8 cellular contexts compared by ENCODE assay signal in genomic region chr16:30628628-30629342, GRCh38. TPM values are rescaled to one million over a fixed set of nuclear protein-coding genes. Genes with fewer than 3 reads are reported as not detected.
A peak's percentile ranks its signal among the peaks of the same experiment; 100 is the strongest.
DNase-seq lines count a peak whose midpoint lies in the region; ATAC-seq and TF ChIP-seq lines count a peak whose summit lies in the region.

No MANE protein-coding gene starts in this region.

- no peak overlapping the region for H3K27ac ChIP-seq in PC-9
- no peak overlapping the region for H3K27ac ChIP-seq in neural cell (ENCODE audit: low read length)

- H3K4me2 ChIP-seq in PC-9 (peak overlapping the region; percentile 67), neural cell (ENCODE audit: low read length) (no peak overlapping the region)

- intact Hi-C loops in PC-9 (cut with micrococcal nuclease; ENCODE audit: unreplicated experiment) = loop anchor here (1.0 kb wide), 2 partner anchors 179 to 198 kb away; partner anchors contain the start of gene DCTPP1

- peak overlapping the region; percentile 76 for H3K4me3 Mint-ChIP-seq in stimulated activated naive CD8-positive, alpha-beta T cell treated with anti-CD3 and anti-CD28 coated beads, Interleukin-15, Interleukin-2, amounts not matched to agents 100 ng/mL and 50 ng/mL, for 24 hours

- H3K4me3 ChIP-seq in PC-9 = peak overlapping the region; percentile 33; the same call in 1 of the 2 replicates
- no peak overlapping the region for H3K4me3 ChIP-seq in neural cell (ENCODE audit: low read length)

- H3K27me3 ChIP-seq in PC-9 (ENCODE audit: insufficient read depth, low read depth) = no peaks in the 10 kb centered on the region
- H3K27me3 ChIP-seq in neural cell (ENCODE audit: insufficient read depth, low read depth, low read length) = no peaks in the 10 kb centered on the region

- peak; percentile 86 for TF ChIP-seq RAD21 in neural cell (conservative IDR thresholded peaks at IDR 0.05)

- CTCF ChIA-PET in PC-9 (lab: Charles Lee) = interaction anchor here (0.6 to 1.1 kb wide), 4 partner anchors 18 to 272 kb away, joined by 3 to 14 read pairs (median 4); partner anchors contain the start of genes DCTPP1 and ZNF689

- H3F3A ChIP-seq in PC-9 (ENCODE audit: insufficient read depth, low read depth) (peaks cover 15% of the 10 kb centered on the region), neural cell (ENCODE audit: insufficient read depth, low read length, poor library complexity, severe bottlenecking) (no peaks in the 10 kb centered on the region)

- DNase-seq in DMS79 (lab: John Stamatoyannopoulos, UW) (peak; percentile 64), KG1 (lab: John Stamatoyannopoulos, UW) (peak; percentile 45), PC-9 (peak; percentile 60 to 89), fibroblast of gingiva (ENCODE audit: low read depth) (peak; percentile 56)
- peak; percentile 91 for DNase-seq in activated T-cell treated with anti-CD3 and anti-CD28 coated beads, Interleukin-2, amount 50 U/mL, for 1 hour

- TF ChIP-seq EP300 in neural cell (conservative IDR thresholded peaks at IDR 0.05; ENCODE audit: poor library complexity, severe bottlenecking) = no peak

- H2AFZ ChIP-seq in PC-9 (peak overlapping the region; percentile 69), neural cell (ENCODE audit: low read depth, low read length) (peak overlapping the region; percentile 19)

- H3K79me2 ChIP-seq in PC-9 (ENCODE audit: low read depth) (peaks cover 8% of the 10 kb centered on the region; the same call in 1 of the 2 replicates), neural cell (replicated peaks; ENCODE audit: insufficient read depth, low read length) (no peaks in the 10 kb centered on the region)

- H3K36me3 Mint-ChIP-seq in stimulated activated naive CD8-positive, alpha-beta T cell treated with anti-CD3 and anti-CD28 coated beads, Interleukin-15, Interleukin-2, amounts not matched to agents 100 ng/mL and 50 ng/mL, for 24 hours (ENCODE audit: low read depth) = no peaks in the 10 kb centered on the region

- peaks cover 6% of the 10 kb centered on the region for H3K4me1 Mint-ChIP-seq in stimulated activated naive CD8-positive, alpha-beta T cell treated with anti-CD3 and anti-CD28 coated beads, Interleukin-15, Interleukin-2, amounts not matched to agents 100 ng/mL and 50 ng/mL, for 24 hours (ENCODE audit: low read depth)

- H3K27me3 Mint-ChIP-seq in stimulated activated naive CD8-positive, alpha-beta T cell treated with anti-CD3 and anti-CD28 coated beads, Interleukin-15, Interleukin-2, amounts not matched to agents 100 ng/mL and 50 ng/mL, for 24 hours = no peaks in the 10 kb centered on the region

- POLR2A ChIA-PET in PC-9 (lab: Charles Lee; ENCODE audit: unreplicated experiment) = interaction anchor here (0.6 kb wide), 2 partner anchors 31 to 234 kb away, joined by 4 to 6 read pairs; partner anchors contain the start of gene ZNF48

- H3K9me3 Mint-ChIP-seq in stimulated activated naive CD8-positive, alpha-beta T cell treated with anti-CD3 and anti-CD28 coated beads, Interleukin-15, Interleukin-2, amounts not matched to agents 100 ng/mL and 50 ng/mL, for 24 hours = no peaks in the 10 kb centered on the region

- H3K36me3 ChIP-seq in PC-9 (ENCODE audit: low read depth) = no peaks in the 10 kb centered on the region
- H3K36me3 ChIP-seq in neural cell (ENCODE audit: insufficient read depth, low read length) = no peaks in the 10 kb centered on the region

- H3K9me3 ChIP-seq in PC-9 (ENCODE audit: insufficient read depth, low read depth) (no peaks in the 10 kb centered on the region), neural cell (ENCODE audit: low read length) (no peaks in the 10 kb centered on the region)

- no peak for ATAC-seq in GM21360 (IDR thresholded peaks at IDR 0.05; ENCODE audit: unreplicated experiment)

- H4K20me1 ChIP-seq in PC-9 (ENCODE audit: insufficient read depth) (no peaks in the 10 kb centered on the region), neural cell (ENCODE audit: insufficient read depth) (no peaks in the 10 kb centered on the region)

- H3K9me2 ChIP-seq in PC-9 (ENCODE audit: insufficient read depth) = no peaks in the 10 kb centered on the region
- no peaks in the 10 kb centered on the region for H3K9me2 ChIP-seq in neural cell (ENCODE audit: insufficient read depth, low read length)

- H3K4me1 ChIP-seq in PC-9 (replicated peaks; ENCODE audit: insufficient read depth) = peaks cover 10% of the 10 kb centered on the region; the same call in 1 of the 2 replicates

- no peak overlapping the region for H3K9ac ChIP-seq in neural cell (ENCODE audit: low read length)

- no TSS peak for BruUV-seq in PC-9 (replicated peaks; lab: Mats Ljungman, UMichigan)

- peak overlapping the region; percentile 78 for H3K27ac Mint-ChIP-seq in stimulated activated naive CD8-positive, alpha-beta T cell treated with anti-CD3 and anti-CD28 coated beads, Interleukin-15, Interleukin-2, amounts not matched to agents 100 ng/mL and 50 ng/mL, for 24 hours

- TF ChIP-seq CTCF in PC-9 (conservative IDR thresholded peaks at IDR 0.05) = peak; percentile 96
- peak; percentile 92 for TF ChIP-seq CTCF in neural cell (IDR thresholded peaks at IDR 0.05; ENCODE audit: poor library complexity, severe bottlenecking)

TF ChIP-seq in neural cell, 6 proteins besides CTCF, POLR2A, EP300 and RAD21:
- TF ChIP-seq TAF1 (IDR thresholded peaks at IDR 0.05; ENCODE audit: low read depth) (no peak), SMC3 (conservative IDR thresholded peaks at IDR 0.05; ENCODE audit: poor library complexity) (peak; percentile 93), REST (IDR thresholded peaks at IDR 0.05; ENCODE audit: borderline replicate concordance) (peak; percentile 32)

RNA-seq across cellular contexts. Expression of gene ZNF689, which starts 18.6 kb away (rescaled TPM):
- total RNA-seq in PC-9 (2021) = 9.1 and 10.1 TPM in 2 replicates
- polyA plus RNA-seq in neural cell = 10.6 and 13.9 TPM in 2 replicates
- 20.1 and 20.2 TPM in 2 replicates for polyA minus RNA-seq in neural cell

RNA-seq across cellular contexts. Expression of gene PRR14, which starts 22.0 kb away (rescaled TPM):
- 67.3 and 85.3 TPM in 2 replicates for total RNA-seq in PC-9 (2021)
- polyA plus RNA-seq in neural cell = 23.3 and 31.2 TPM in 2 replicates
- 17.2 and 22.6 TPM in 2 replicates for polyA minus RNA-seq in neural cell

RNA-seq across cellular contexts. Expression of gene FBRS, which starts 29.4 kb away (rescaled TPM):
- total RNA-seq in PC-9 (2021) = 87.5 and 128 TPM in 2 replicates
- polyA plus RNA-seq in neural cell = 19.0 and 24.2 TPM in 2 replicates
- 20.7 and 41.1 TPM in 2 replicates for polyA minus RNA-seq in neural cell

RNA-seq across cellular contexts. Expression of gene ZNF785, which starts 43.3 kb away (rescaled TPM):
- 30.9 and 39.8 TPM in 2 replicates for total RNA-seq in PC-9 (2021)
- 26.4 and 44.1 TPM in 2 replicates for polyA plus RNA-seq in neural cell
- 39.5 and 44.6 TPM in 2 replicates for polyA minus RNA-seq in neural cell

RNA-seq across cellular contexts. Expression of gene ZNF688, which starts 57.3 kb away (rescaled TPM):
- 13.1 and 25.7 TPM in 2 replicates for total RNA-seq in PC-9 (2021)
- polyA plus RNA-seq in neural cell = 26.9 and 28.4 TPM in 2 replicates
- 12.4 and 13.8 TPM in 2 replicates for polyA minus RNA-seq in neural cell
